16 cellular contexts compared by ENCODE assay signal in genomic region chr9:118586978-118587377, GRCh38.
"Had no signal": no experiment of that assay in that cellular context is flagged by ENCODE, and none has a peak within 500 bp of the region (broad histone marks: within the 10 kb centered on the region; RNA-seq: fewer than 3 reads in every experiment).

No MANE protein-coding gene starts in this region.

- ATAC-seq: SK-N-SH treated with all-trans-retinoic acid at 6 μM for 48 hours had no signal

- H3K27ac ChIP-seq: RWPE1 had no signal

- DNase-seq: KBM-7, MM.1S, NCI-H1092 treated with DMSO at 0.1 percent for 48 hours, NCI-H1436, NCI-H1694, NCI-H187 treated with DMSO at 0.1 percent for 48 hours, NCI-H2029 treated with DMSO at 0.1 percent for 48 hours, NCI-H2171 treated with DMSO at 0.1 percent for 48 hours, NCI-H345, NCI-H446 treated with DMSO at 0.1 percent for 48 hours, NCI-H524, NCI-H526 treated with DMSO at 0.1 percent for 48 hours, NCI-H748 treated with DMSO at 0.1 percent for 48 hours, SIG-M5 had no signal
